Comparison of ENCODE assay signal across 22 cellular contexts in the genomic region with DNA sequence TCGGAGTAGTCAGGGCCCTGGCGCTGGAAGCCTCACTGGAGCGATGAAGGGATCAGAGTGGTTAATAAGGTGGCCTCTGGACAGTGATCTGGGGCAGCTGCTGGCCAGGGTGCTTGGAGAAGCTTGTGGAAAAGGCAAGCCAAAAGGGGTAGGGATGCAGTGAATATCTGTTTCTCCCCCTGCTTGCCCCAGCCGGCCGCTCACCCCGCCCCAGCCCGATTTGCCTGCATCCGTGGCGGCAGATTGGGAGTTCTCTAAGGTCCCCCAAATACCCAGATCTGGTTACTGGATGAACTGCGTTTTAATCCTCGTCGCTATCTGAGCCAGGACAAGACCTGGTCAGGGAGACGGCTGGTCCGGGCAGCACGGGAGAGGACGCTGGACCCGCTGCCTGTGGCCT. TPM values are rescaled to one million over a fixed set of nuclear protein-coding genes. Genes with fewer than 3 reads are reported as not detected.
DNase-seq lines count a peak whose midpoint lies in the region; ATAC-seq, FAIRE-seq and TF ChIP-seq lines count a peak whose summit lies in the region.
"Had no signal": no experiment of that assay in that cellular context is flagged by ENCODE, and none has a peak within 500 bp of the region (broad histone marks: within the 10 kb centered on the region; RNA-seq: fewer than 3 reads in every experiment).

No MANE protein-coding gene starts in this region.

- no peaks in the 10 kb centered on the region for H3K36me3 Mint-ChIP-seq in activated T-cell treated with anti-CD3 and anti-CD28 coated beads, Interleukin-2, amount 50 U/mL, for 24 hours (ENCODE audit: low read depth)
- H3K36me3 Mint-ChIP-seq: activated naive CD8-positive, alpha-beta T cell had no signal

- peaks cover 9% of the 10 kb centered on the region for H3K4me1 ChIP-seq in ovary (ENCODE audit: insufficient read depth)

- 16 to 39% (median 19%) methylated on average over 17 of the region's 17 CpGs for WGBS in ovary, 3 donors

- ATAC-seq in GM19324 (IDR thresholded peaks at IDR 0.05; ENCODE audit: low FRiP score, unreplicated experiment) (no peak), GM21390 (IDR thresholded peaks at IDR 0.05; ENCODE audit: unreplicated experiment) (no peak)
- ATAC-seq: activated CD8-positive, alpha-beta T cell treated with anti-CD3 and anti-CD28 coated beads for 36 hours; activated T-cell treated with anti-CD3 and anti-CD28 coated beads, Interleukin-2, amount 50 U/mL, for 72 hours; Right ventricle myocardium inferior had no signal

- TF ChIP-seq CTCF in epithelial cell of proximal tubule (conservative IDR thresholded peaks at IDR 0.05; ENCODE audit: low read depth, low read length) (no peak), ovary (IDR thresholded peaks at IDR 0.05) (no peak)

- no peaks in the 10 kb centered on the region for H3K27me3 ChIP-seq in ovary

- H3K4me3 ChIP-seq in epithelial cell of proximal tubule (ENCODE audit: low read depth, low read length) = peak overlapping the region; percentile 84
- peak overlapping the region; percentile 17 for H3K4me3 ChIP-seq in ovary
- H3K4me3 ChIP-seq: sigmoid colon had no signal

- peak overlapping the region; percentile 95 to 100 for H3K27ac ChIP-seq in ovary
- H3K27ac ChIP-seq: sigmoid colon had no signal

- TF ChIP-seq POLR2A in ovary (IDR thresholded peaks at IDR 0.05) = no peak

- FAIRE-seq in GM19239 (lab: Jason Lieb, UNC) = no peak

- H3K36me3 ChIP-seq in ovary = no peaks in the 10 kb centered on the region
- H3K36me3 ChIP-seq: sigmoid colon had no signal

- peaks cover 11% of the 10 kb centered on the region for H3K4me1 Mint-ChIP-seq in activated T-cell treated with anti-CD3 and anti-CD28 coated beads, Interleukin-2, amount 50 U/mL, for 24 hours (ENCODE audit: low read depth)

- H3K27ac Mint-ChIP-seq in activated T-cell treated with anti-CD3 and anti-CD28 coated beads, Interleukin-2, amount 50 U/mL, for 24 hours = no peak overlapping the region
- H3K27ac Mint-ChIP-seq: activated CD8-positive, alpha-beta T cell treated with anti-CD3 and anti-CD28 coated beads for 36 hours; activated naive CD8-positive, alpha-beta T cell; activated T-cell treated with anti-CD3 and anti-CD28 coated beads, Interleukin-2, amount 50 U/mL, for 72 hours had no signal

- DNase-seq in NCI-H82 (lab: John Stamatoyannopoulos, UW) (peak; percentile 74), NCI-H82 treated with DMSO at 0.1 percent for 48 hours (lab: John Stamatoyannopoulos, UW; ENCODE audit: unreplicated experiment) (no peak), epithelial cell of proximal tubule (ENCODE audit: low read depth) (no peak), ovary (peak in 3 of 5 donors; percentile 34 to 60 (median 59)), GM19239 (ENCODE audit: insufficient read length, low spot score) (no peak)
- DNase-seq in activated T-cell treated with anti-CD3 and anti-CD28 coated beads, Interleukin-2, amount 50 U/mL, for 24 hours = no peak
- DNase-seq: activated CD8-positive, alpha-beta T cell treated with anti-CD3 and anti-CD28 coated beads for 36 hours; activated T-cell treated with anti-CD3 and anti-CD28 coated beads, Interleukin-2, amount 50 U/mL, for 72 hours; DMS153; hippocampal formation; NCI-H1436 treated with DMSO at 0.1 percent for 48 hours; sigmoid colon; stimulated activated CD4-positive, alpha-beta T cell treated with anti-CD3 and anti-CD28 coated beads, Interleukin-4, amount 100 ng/mL, for 4 hours; stimulated activated CD8-positive, alpha-beta memory T cell treated with anti-CD3 and anti-CD28 coated beads, Interleukin-4, amount 100 ng/mL, for 48 hours; T-helper 1 cell had no signal

- no peak overlapping the region for H3K4me3 Mint-ChIP-seq in activated T-cell treated with anti-CD3 and anti-CD28 coated beads, Interleukin-2, amount 50 U/mL, for 24 hours
- H3K4me3 Mint-ChIP-seq: activated CD8-positive, alpha-beta T cell treated with anti-CD3 and anti-CD28 coated beads for 36 hours; activated naive CD8-positive, alpha-beta T cell had no signal

- H3K27me3 Mint-ChIP-seq in activated T-cell treated with anti-CD3 and anti-CD28 coated beads, Interleukin-2, amount 50 U/mL, for 24 hours = peaks cover 91% of the 10 kb centered on the region

- H3K9me3 Mint-ChIP-seq in activated T-cell treated with anti-CD3 and anti-CD28 coated beads, Interleukin-2, amount 50 U/mL, for 24 hours = no peaks in the 10 kb centered on the region
- H3K9me3 Mint-ChIP-seq: activated CD8-positive, alpha-beta T cell treated with anti-CD3 and anti-CD28 coated beads for 36 hours; activated T-cell treated with anti-CD3 and anti-CD28 coated beads, Interleukin-2, amount 50 U/mL, for 72 hours had no signal

- intact Hi-C loops in ovary (cut with DNase I) = no loop called here

- no peaks in the 10 kb centered on the region for H3K9me3 ChIP-seq in ovary
- H3K9me3 ChIP-seq: sigmoid colon had no signal

- no peak for TF ChIP-seq EP300 in ovary (IDR thresholded peaks at IDR 0.05)

RNA-seq across cellular contexts. Expression of gene HOXC6, which starts 7.2 kb away (rescaled TPM):
- 2.7 and 3.2 TPM in 2 replicates for total RNA-seq in epithelial cell of proximal tubule
- 10 to 100 TPM in 5 of 7 donors, 1 to 10 TPM in 2; 3.9 to 56.1 (median 21.4) TPM for total RNA-seq in ovary
- 10 to 100 TPM; 23.3 to 37.8 TPM for polyA plus RNA-seq in ovary
- total RNA-seq: activated CD8-positive, alpha-beta T cell treated with anti-CD3 and anti-CD28 coated beads for 36 hours; activated T-cell treated with anti-CD3 and anti-CD28 coated beads, Interleukin-2, amount 50 U/mL, for 72 hours; dermis microvascular lymphatic vessel endothelial cell; sigmoid colon; temporal lobe had no signal
- polyA plus RNA-seq: sigmoid colon had no signal

RNA-seq across cellular contexts. Expression of gene HOXC5, which starts 11.8 kb away (rescaled TPM):
- total RNA-seq in epithelial cell of proximal tubule = 0.80 and 1.2 TPM in 2 replicates
- 10 to 100 TPM in 1 of 7 donors, 1 to 10 TPM in 6; 1.8 to 11.0 (median 3.6) TPM for total RNA-seq in ovary
- 1 to 10 TPM; 2.1 to 2.2 TPM for polyA plus RNA-seq in ovary
- total RNA-seq: activated CD8-positive, alpha-beta T cell treated with anti-CD3 and anti-CD28 coated beads for 36 hours; activated T-cell treated with anti-CD3 and anti-CD28 coated beads, Interleukin-2, amount 50 U/mL, for 72 hours; dermis microvascular lymphatic vessel endothelial cell; Right ventricle myocardium inferior; temporal lobe had no signal

RNA-seq across cellular contexts. Expression of gene HOXC8, which starts 12.2 kb away (rescaled TPM):
- total RNA-seq in epithelial cell of proximal tubule = 1.3 and 1.4 TPM in 2 replicates
- 10 to 100 TPM in 1 of 7 donors, 1 to 10 TPM in 5, under 1 TPM in 1; 0.34 to 13.9 (median 7.7) TPM for total RNA-seq in ovary
- polyA plus RNA-seq in ovary = 10 to 100 TPM in 1 of 2 donors, 1 to 10 TPM in 1; 3.2 to 19.4 TPM
- total RNA-seq: activated CD8-positive, alpha-beta T cell treated with anti-CD3 and anti-CD28 coated beads for 36 hours; activated T-cell treated with anti-CD3 and anti-CD28 coated beads, Interleukin-2, amount 50 U/mL, for 72 hours; dermis microvascular lymphatic vessel endothelial cell; fibroblast of lung; Right ventricle myocardium inferior; sigmoid colon; temporal lobe had no signal

RNA-seq across cellular contexts. Expression of gene HOXC9, which starts 21.0 kb away (rescaled TPM):
- total RNA-seq in epithelial cell of proximal tubule (9.9 and 11.0 TPM in 2 replicates), ovary (1 to 10 TPM in 2 of 7 donors, under 1 TPM in 4, not detected in 1; 0.26 to 3.9 (median 0.51) TPM)
- 10 to 100 TPM in 1 of 2 donors, 1 to 10 TPM in 1; 3.4 to 15.0 TPM for polyA plus RNA-seq in ovary
- total RNA-seq: activated CD8-positive, alpha-beta T cell treated with anti-CD3 and anti-CD28 coated beads for 36 hours; activated T-cell treated with anti-CD3 and anti-CD28 coated beads, Interleukin-2, amount 50 U/mL, for 72 hours; fibroblast of lung; Right ventricle myocardium inferior; sigmoid colon; temporal lobe had no signal

RNA-seq across cellular contexts. Expression of gene HOXC4, which starts 32.6 kb away (rescaled TPM):
- 2.8 and 3.3 TPM in 2 replicates for total RNA-seq in epithelial cell of proximal tubule
- 10 to 100 TPM in 5 of 7 donors, 1 to 10 TPM in 2; 3.3 to 21.8 (median 13.1) TPM for total RNA-seq in ovary
- 10 to 100 TPM in 1 of 2 donors, 1 to 10 TPM in 1; 7.9 to 10.9 TPM for polyA plus RNA-seq in ovary
- total RNA-seq: dermis microvascular lymphatic vessel endothelial cell, Right ventricle myocardium inferior, temporal lobe had no signal

Comparison
In these comparisons a context has a peak if more than half of its experiments do, and no peak if none do; other contexts are left out.
1. DNase-seq: peak in NCI-H82 (single experiment) and ovary (3 of 5); none in NCI-H82 treated with DMSO at 0.1 percent for 48 hours (single experiment), epithelial cell of proximal tubule (single experiment), GM19239 (single experiment) and activated T-cell treated with anti-CD3 and anti-CD28 coated beads, Interleukin-2, amount 50 U/mL, for 24 hours (single experiment).